ENCODE assay signal across 8 cellular contexts in the genomic region with DNA sequence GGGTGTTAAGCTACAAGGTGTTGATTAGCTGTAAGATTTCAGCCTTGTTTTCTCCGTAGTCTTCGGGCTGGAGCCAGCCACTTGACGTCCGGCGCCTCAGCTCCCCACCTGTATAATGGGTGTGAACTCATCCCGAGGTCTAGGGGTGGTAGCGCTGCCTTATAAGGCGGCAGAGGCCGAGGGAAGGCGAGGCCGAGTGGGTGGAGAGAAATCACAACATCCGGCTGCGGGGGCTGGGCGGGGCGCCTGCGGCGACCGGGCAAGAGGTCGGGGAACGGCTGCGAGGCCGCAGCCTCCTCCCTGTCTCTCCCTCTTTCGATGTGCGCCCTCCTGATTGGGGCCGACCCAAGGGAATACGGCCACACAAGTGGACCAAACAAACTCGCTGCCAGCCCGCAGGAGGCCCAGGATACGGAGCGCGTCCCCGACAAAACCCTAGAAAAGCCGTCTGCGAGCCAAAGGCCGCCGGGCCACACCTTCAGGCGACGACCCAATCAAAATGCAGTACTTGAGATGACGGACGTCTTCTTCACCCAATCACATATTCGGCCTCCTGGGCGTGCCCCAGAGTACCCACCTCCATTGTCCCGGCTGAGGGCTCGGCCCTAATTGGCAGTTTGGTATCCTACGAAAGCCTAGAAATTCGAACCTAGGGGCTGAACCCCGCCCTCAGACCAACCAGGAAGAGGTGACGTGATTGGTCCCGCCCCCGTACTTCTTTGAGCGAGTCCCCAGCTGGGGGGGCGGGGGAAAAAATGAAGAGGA. TPM values are rescaled to one million over a fixed set of nuclear protein-coding genes. Genes with fewer than 3 reads are reported as not detected.
A peak's percentile ranks its signal among the peaks of the same experiment; 100 is the strongest.
DNase-seq lines count a peak whose midpoint lies in the region; ATAC-seq and TF ChIP-seq lines count a peak whose summit lies in the region.

No MANE protein-coding gene starts in this region.

- peak overlapping the region; percentile 77 for H3K9ac ChIP-seq in ES-I3 (ENCODE audit: low read depth, low read length)
- H3K9ac ChIP-seq in H9 (ENCODE audit: extremely low read depth, insufficient read length, low read length) = peak overlapping the region; percentile 52

- H3K27ac Mint-ChIP-seq in H9 (peak overlapping the region; percentile 96 to 99 (median 98)), natural killer cell (peak overlapping the region; percentile 94 to 99)

- H2BK20ac ChIP-seq in H9 (ENCODE audit: low read depth, low read length, poor library complexity, severe bottlenecking) = peak overlapping the region; percentile 86

- H4K5ac ChIP-seq in H9 (ENCODE audit: insufficient read length, low read depth, low read length) = peak overlapping the region; percentile 27

- H3K4me3 ChIP-seq in fibroblast of pulmonary artery (replicated peaks; ENCODE audit: low read depth, low read length) = peak overlapping the region; percentile 66

- intact Hi-C loops in natural killer cell (cut with micrococcal nuclease) = loop anchor here (1.0 to 2.0 kb wide), 4 partner anchors 14 to 75 kb away; a partner anchor contains a TSS

- H4K8ac ChIP-seq in H9 (replicated peaks; ENCODE audit: insufficient read length, low read depth, low read length) = no peak overlapping the region

- no peak overlapping the region for H2BK5ac ChIP-seq in H9 (ENCODE audit: insufficient read length, low read length)

- no peaks in the 10 kb centered on the region for H4K20me1 ChIP-seq in H9 (ENCODE audit: control insufficient read depth, insufficient read depth, insufficient read length)

- no peaks in the 10 kb centered on the region for H3K9me3 ChIP-seq in ES-I3 (ENCODE audit: control insufficient read depth, insufficient read depth, low read length)
- H3K9me3 ChIP-seq in H9 (ENCODE audit: control insufficient read depth, low read depth, low read length) = no peaks in the 10 kb centered on the region

- H3K27me3 Mint-ChIP-seq in H9 (ENCODE audit: low read depth) (peaks cover 5% of the 10 kb centered on the region; the same call in 1 of the 2 replicates), natural killer cell (ENCODE audit: low read depth in 2 of 2) (no peaks in the 10 kb centered on the region)

- H3K27me3 ChIP-seq in H9 (ENCODE audit: insufficient read depth, low read length) = no peaks in the 10 kb centered on the region

- peaks cover 4% of the 10 kb centered on the region for H3K23me2 ChIP-seq in H9 (ENCODE audit: insufficient read length, low read depth, low read length, poor library complexity, severe bottlenecking)

- H3K4me3 Mint-ChIP-seq in H9 (peak overlapping the region; percentile 81 to 89), natural killer cell (peak overlapping the region; percentile 98)

- H3K4ac ChIP-seq in H9 (ENCODE audit: low read depth, low read length) = no peak overlapping the region; the same call in 1 of the 2 replicates

- H3K4me1 ChIP-seq in ES-I3 (ENCODE audit: insufficient read depth, low read length) (peaks cover 12% of the 10 kb centered on the region), H9 (ENCODE audit: insufficient read depth, low read length) (no peaks in the 10 kb centered on the region; the same call in 1 of the 2 replicates)

- H2BK120ac ChIP-seq in H9 (ENCODE audit: low read depth, low read length, poor library complexity, severe bottlenecking) = peak overlapping the region; percentile 64

- H3T11ph ChIP-seq in H9 (ENCODE audit: low read length) = no peak overlapping the region

- H2AK5ac ChIP-seq in H9 (ENCODE audit: insufficient read length, low read length) = no peak overlapping the region

- peak; percentile 75 to 93 (median 80) for ATAC-seq in natural killer cell

- peak overlapping the region; percentile 98 for H3K18ac ChIP-seq in H9 (ENCODE audit: insufficient read length, low read depth, low read length)

- H3K56ac ChIP-seq in H9 (ENCODE audit: insufficient read length, low read depth, low read length) = no peak overlapping the region

- TF ChIP-seq CTCF in H9 (conservative IDR thresholded peaks at IDR 0.05) (no peak), fibroblast of pulmonary artery (IDR thresholded peaks at IDR 0.05; ENCODE audit: low read length, missing control alignments) (no peak), natural killer cell (IDR thresholded peaks at IDR 0.05) (no peak)

- H2AFZ ChIP-seq in H9 (ENCODE audit: low read length) = no peak overlapping the region

- peak overlapping the region; percentile 66 for H3K27ac ChIP-seq in H9 (ENCODE audit: insufficient read length, low read depth, low read length)

- H3K14ac ChIP-seq in H9 (ENCODE audit: insufficient read depth, low read length) = peak overlapping the region; percentile 98; the same call in 1 of the 2 replicates

- no peaks in the 10 kb centered on the region for H3K79me1 ChIP-seq in H9 (ENCODE audit: insufficient read depth, low read depth, low read length, poor library complexity, severe bottlenecking)

- DNase-seq in H9 (peak; percentile 100), M059J (ENCODE audit: low read depth) (peak; percentile 100), fibroblast of pulmonary artery (ENCODE audit: low read depth) (peak; percentile 100), natural killer cell (peak; percentile 98)
- DNase-seq in activated effector memory CD4-positive, alpha-beta T cell treated with anti-CD3 and anti-CD28 coated beads, Interleukin-2, amount 50 U/mL, for 16 hours = peak; percentile 99
- DNase-seq in stimulated activated naive CD4-positive, alpha-beta T cell (lab: John Stamatoyannopoulos, UW) = peak; percentile 97 to 100 (median 100)

- H3K79me2 ChIP-seq in H9 (ENCODE audit: insufficient read depth, low read length) = no peaks in the 10 kb centered on the region; the same call in 1 of the 2 replicates

- peak overlapping the region; percentile 78 for H3K4me2 ChIP-seq in H9 (ENCODE audit: insufficient read depth, insufficient read length, low read length)

- H3K9me3 Mint-ChIP-seq in H9 (no peaks in the 10 kb centered on the region), natural killer cell (no peaks in the 10 kb centered on the region)

- peak overlapping the region; percentile 11 for H2BK12ac ChIP-seq in H9 (ENCODE audit: insufficient read length, low read depth, low read length)

- no peak overlapping the region for H3K23ac ChIP-seq in H9 (ENCODE audit: insufficient read length, low read depth, low read length)

- H3K4me1 Mint-ChIP-seq in H9 (peaks cover 22 to 30% of the 10 kb centered on the region in 2 experiments), natural killer cell (peaks cover 54 to 64% of the 10 kb centered on the region in 2 donors)

- H3K36me3 Mint-ChIP-seq in H9 (ENCODE audit: insufficient read depth in 1 of 3, low read depth in 3 of 3) = peaks cover 1 to 15% (median 12%) of the 10 kb centered on the region in 3 experiments; a peak in 6 of 7 replicates
- H3K36me3 Mint-ChIP-seq in natural killer cell = no peaks in the 10 kb centered on the region

- no peaks in the 10 kb centered on the region for H3K36me3 ChIP-seq in ES-I3 (ENCODE audit: insufficient read depth, low read length)

- WGBS in H9 (ENCODE audit: extremely low coverage, insufficient read length, low lambda C conversion rate) = no CpG with 5 or more reads among the region's 52 CpGs

- TF ChIP-seq POLR2A in Raji (IDR thresholded peaks at IDR 0.05; ENCODE audit: insufficient read depth, low read depth, low read length) = peak; percentile 94

- no peak overlapping the region for H2BK15ac ChIP-seq in H9 (ENCODE audit: low read depth, low read length)

- H4K91ac ChIP-seq in H9 (ENCODE audit: insufficient read length, low read depth, low read length) = no peak overlapping the region

RNA-seq across cellular contexts. Expression of a gene that starts 0.5 kb away (rescaled TPM):
- total RNA-seq in H9 (2021) = 73.7 and 75.2 TPM in 2 replicates
- 20.2 and 37.3 TPM in 2 replicates for total RNA-seq in M059J (2014; rRNA removed; shearing (Covaris generic))
- 100 to 1,000 TPM; 173 to 221 (median 190) TPM for total RNA-seq in natural killer cell

RNA-seq across cellular contexts. Expression of a gene that starts 16.6 kb away (rescaled TPM):
- total RNA-seq in H9 (2021) = 2.3 and 3.5 TPM in 2 replicates
- total RNA-seq in M059J (2014; rRNA removed; shearing (Covaris generic)) = 1.7 and 2.4 TPM in 2 replicates
- 1 to 10 TPM in 1 of 3 donors, under 1 TPM in 2; 0.66 to 1.7 (median 0.93) TPM for total RNA-seq in natural killer cell

RNA-seq across cellular contexts. Expression of a gene that starts 20.6 kb away (rescaled TPM):
- total RNA-seq in H9 (2021) (9.6 and 10.2 TPM in 2 replicates), natural killer cell (10 to 100 TPM; 21.6 to 27.9 (median 23.3) TPM)
- total RNA-seq in M059J (2014; rRNA removed; shearing (Covaris generic)) = 24.8 and 44.4 TPM in 2 replicates

RNA-seq across cellular contexts. Expression of a gene that starts 25.5 kb away (rescaled TPM):
- total RNA-seq in H9 (2021) = not detected in 2 replicates
- total RNA-seq in M059J (2014; rRNA removed; shearing (Covaris generic)) = not detected in 2 replicates
- not detected for total RNA-seq in natural killer cell

RNA-seq across cellular contexts. Expression of a gene that starts 41.7 kb away (rescaled TPM):
- total RNA-seq in H9 (2021) (not detected in 2 replicates), natural killer cell (under 1 TPM; 0.50 to 0.66 (median 0.63) TPM)
- 0.02 TPM in 1 of 2 replicates, not detected in the other for total RNA-seq in M059J (2014; rRNA removed; shearing (Covaris generic))

Comparison
In these comparisons a context has a peak if more than half of its experiments do, and no peak if none do; other contexts are left out.
1. Peak in every context shown above with its lines: DNase-seq, ATAC-seq, H3K4me3 ChIP-seq and H3K27ac ChIP-seq.